1 cellular context compared by ENCODE assay signal in genomic region chr5:42811591-42812392, GRCh38.
TF ChIP-seq lines count a peak whose summit lies in the region.

Gene SELENOP, minus strand, starts transcription at chr5:42811892. Its CDS starts 3,539 bp downstream, at chr5:42808353.

TF ChIP-seq in K562, 482 proteins besides CTCF, POLR2A, EP300 and RAD21 (continued from another document and continues in another):
- no peak for TF ChIP-seq ZNF407 (IDR thresholded peaks at IDR 0.05; ENCODE audit: low read depth)
- TF ChIP-seq BCLAF1 (IDR thresholded peaks at IDR 0.05; ENCODE audit: borderline replicate concordance in 1 of 2, control insufficient read depth in 1 of 2, low read depth in 2 of 2, low read length in 1 of 2), result peak in 1 of 2 experiments; percentile 73; a peak in 1 of 4 replicates
- no peak for TF ChIP-seq TCF15 (CRISPR knock-in tag; IDR thresholded peaks at IDR 0.05)
- TF ChIP-seq ZNF79 (CRISPR knock-in tag; IDR thresholded peaks at IDR 0.05; ENCODE audit: low read depth), result no peak
- TF ChIP-seq PURB (CRISPR knock-in tag; IDR thresholded peaks at IDR 0.05; ENCODE audit: low read depth), result no peak
- no peak for TF ChIP-seq ZNF592 (IDR thresholded peaks at IDR 0.05)
- no peak for TF ChIP-seq HIVEP1 (CRISPR knock-in tag; IDR thresholded peaks at IDR 0.05)
- no peak for TF ChIP-seq SUPT5H (IDR thresholded peaks at IDR 0.05)
- TF ChIP-seq ZNF174 (CRISPR knock-in tag; IDR thresholded peaks at IDR 0.05), result no peak
- no peak for TF ChIP-seq HOMEZ (CRISPR knock-in tag; IDR thresholded peaks at IDR 0.05)
- TF ChIP-seq CBX3 (IDR thresholded peaks at IDR 0.05; ENCODE audit: borderline replicate concordance in 1 of 2, low read length in 2 of 2), result no peak
- peak in 1 of 2 experiments; percentile 90; a peak in 2 of 4 replicates for TF ChIP-seq FOXA3 (CRISPR knock-in tag; conservative IDR thresholded peaks at IDR 0.05 in 1 of 2, IDR thresholded peaks at IDR 0.05 in 1 of 2)
- TF ChIP-seq NFYB (IDR thresholded peaks at IDR 0.05; ENCODE audit: extremely low read depth, insufficient read length), result no peak
- peak; percentile 20 to 97; a peak in 3 of 4 replicates for TF ChIP-seq NONO (IDR thresholded peaks at IDR 0.05; ENCODE audit: low read depth in 2 of 2, low read length in 1 of 2)
- TF ChIP-seq RAD51 (IDR thresholded peaks at IDR 0.05; ENCODE audit: borderline replicate concordance, low read depth), result no peak
- TF ChIP-seq HDAC6 (IDR thresholded peaks at IDR 0.05; ENCODE audit: low read depth, low read length), result no peak
- no peak for TF ChIP-seq SMARCE1 (IDR thresholded peaks at IDR 0.05)
- no peak for TF ChIP-seq PCBP1 (IDR thresholded peaks at IDR 0.05; ENCODE audit: low read depth, low read length, poor library complexity, severe bottlenecking)
- TF ChIP-seq SP2 (IDR thresholded peaks at IDR 0.05; ENCODE audit: extremely low read depth, low read depth, low read length, poor library complexity, severe bottlenecking), result no peak
- no peak for TF ChIP-seq ZNF239 (CRISPR knock-in tag; IDR thresholded peaks at IDR 0.05)
- no peak for TF ChIP-seq ZNF121 (CRISPR knock-in tag; conservative IDR thresholded peaks at IDR 0.05)
- TF ChIP-seq TCF3 (CRISPR knock-in tag; IDR thresholded peaks at IDR 0.05), result no peak
- TF ChIP-seq NR2C2 (CRISPR knock-in tag; IDR thresholded peaks at IDR 0.05), result no peak
- TF ChIP-seq NR2C2 (tag; IDR thresholded peaks at IDR 0.05), result peak; percentile 86
- TF ChIP-seq POLR2G (IDR thresholded peaks at IDR 0.05; ENCODE audit: low read depth, low read length), result 0 out of 2 replicates have a peak, but pooled peaks have one; percentile 47
- TF ChIP-seq LEF1 (IDR thresholded peaks at IDR 0.05), result peak; percentile 46; the same call in 1 of the 2 replicates
- TF ChIP-seq ZKSCAN8 (CRISPR knock-in tag; IDR thresholded peaks at IDR 0.05), result no peak
- TF ChIP-seq ZEB2 (IDR thresholded peaks at IDR 0.05), result peak; percentile 27; the same call in 1 of the 2 replicates
- TF ChIP-seq JUND (IDR thresholded peaks at IDR 0.05; ENCODE audit: borderline replicate concordance, low read depth, low read length), result peak; percentile 81
- TF ChIP-seq JUND (tag; IDR thresholded peaks at IDR 0.05; ENCODE audit: borderline replicate concordance, low read depth, low read length), result 0 out of 3 replicates have a peak, but pooled peaks have one; percentile 7
- TF ChIP-seq GABPA (tag; conservative IDR thresholded peaks at IDR 0.05; ENCODE audit: low read depth), result no peak; the same call in 1 of the 2 replicates
- no peak for TF ChIP-seq ZC3H11A (IDR thresholded peaks at IDR 0.05; ENCODE audit: low read depth, low read length)
- no peak for TF ChIP-seq ZNF408 (CRISPR knock-in tag; IDR thresholded peaks at IDR 0.05; ENCODE audit: low read depth)
- TF ChIP-seq E2F8 (IDR thresholded peaks at IDR 0.05; ENCODE audit: low read depth, partially characterized antibody), result no peak
- no peak for TF ChIP-seq MAX (CRISPR knock-in tag; IDR thresholded peaks at IDR 0.05)
- TF ChIP-seq ZBTB2 (IDR thresholded peaks at IDR 0.05), result no peak
- TF ChIP-seq CEBPG (CRISPR knock-in tag; IDR thresholded peaks at IDR 0.05), result no peak
- no peak for TF ChIP-seq CEBPG (tag; conservative IDR thresholded peaks at IDR 0.05 in 1 of 2, IDR thresholded peaks at IDR 0.05 in 1 of 2)
